ENCODE assay signal across 8 cellular contexts in the genomic region with DNA sequence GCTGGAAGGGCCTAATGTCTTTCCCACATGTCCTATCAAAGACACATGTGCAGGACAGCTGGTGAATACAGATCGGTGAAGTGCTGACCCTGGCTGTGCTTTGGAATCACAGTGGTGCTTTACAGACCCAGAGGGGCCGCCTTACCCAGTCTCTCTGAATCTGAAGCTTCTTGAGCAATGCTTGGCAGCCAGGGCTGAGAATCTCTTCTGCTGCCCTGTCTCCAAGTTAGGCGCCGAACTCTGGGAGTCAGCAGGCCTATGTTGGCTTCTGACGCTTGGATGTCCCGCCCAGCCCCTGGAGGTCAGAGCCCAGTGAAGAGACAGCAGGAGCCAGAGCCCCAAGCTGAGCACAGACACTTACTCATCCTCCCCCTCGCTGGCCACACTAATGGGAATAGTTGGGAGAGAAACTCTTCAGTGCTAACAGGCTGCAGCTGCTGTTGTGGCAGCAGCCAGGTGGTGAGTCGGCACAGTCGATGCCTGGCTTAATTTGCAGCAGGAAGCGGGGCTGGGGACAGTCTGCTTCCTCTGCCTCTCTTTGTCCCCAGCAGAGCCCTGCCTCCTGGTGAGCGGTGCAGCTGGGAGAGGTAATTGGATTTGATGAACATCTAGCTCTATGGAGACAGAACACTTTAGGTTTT.
A peak's percentile ranks its signal among the peaks of the same experiment; 100 is the strongest.
DNase-seq lines count a peak whose midpoint lies in the region; ATAC-seq, FAIRE-seq and TF ChIP-seq lines count a peak whose summit lies in the region.

No MANE protein-coding gene starts in this region.

- peak overlapping the region; percentile 67 for H2BK120ac ChIP-seq in H1 (replicated peaks; ENCODE audit: low read depth, low read length)
- H2BK120ac ChIP-seq in neuronal stem cell (ENCODE audit: low read depth, low read length): no peak overlapping the region

- no peaks in the 10 kb centered on the region for H4K20me1 ChIP-seq in H1 (replicated peaks in 1 of 2; ENCODE audit: control insufficient read depth in 1 of 2, insufficient read depth in 2 of 2, low read length in 2 of 2)

- H3K36me3 ChIP-seq in H1 (ENCODE audit: control insufficient read depth in 2 of 4, insufficient read depth in 4 of 4, low read length in 3 of 4): no peaks in the 10 kb centered on the region
- H3K36me3 ChIP-seq in neuronal stem cell (replicated peaks in 1 of 2; ENCODE audit: control insufficient read depth in 2 of 2, insufficient read depth in 2 of 2, low read length in 2 of 2): no peaks in the 10 kb centered on the region

- H3K18ac ChIP-seq in H1 (ENCODE audit: extremely low read depth, low read length) (peak overlapping the region; percentile 78), neuronal stem cell (ENCODE audit: low read length) (no peak overlapping the region)

- DNase-seq in DMS53 (lab: John Stamatoyannopoulos, UW) (peak; percentile 75), NCI-H2171 treated with DMSO at 0.1 percent for 48 hours (lab: John Stamatoyannopoulos, UW) (peak; percentile 93), H1 (ENCODE audit: low read depth in 1 of 2, low spot score in 2 of 2) (peak in 1 of 2 experiments; percentile 62), neuronal stem cell (ENCODE audit: low spot score) (peak; percentile 42), CD1c-positive myeloid dendritic cell (ENCODE audit: extremely low spot score) (no peak)

- peak overlapping the region; percentile 61; the same call in 1 of the 2 replicates for H2AFZ ChIP-seq in H1 (ENCODE audit: low read length)
- peak overlapping the region; percentile 87 for H2AFZ ChIP-seq in neuronal stem cell (ENCODE audit: low read length)

- H2BK15ac ChIP-seq in H1 (ENCODE audit: low read length) (no peak overlapping the region; the same call in none of the 2 replicates), neuronal stem cell (ENCODE audit: low read length) (no peak overlapping the region)

- ATAC-seq in HG03097 (IDR thresholded peaks at IDR 0.05; ENCODE audit: low FRiP score, unreplicated experiment) (no peak), GM19035 (IDR thresholded peaks at IDR 0.05; ENCODE audit: unreplicated experiment) (no peak), HG02840 (IDR thresholded peaks at IDR 0.05; ENCODE audit: low FRiP score, unreplicated experiment) (no peak)

- no peak overlapping the region for H4K8ac ChIP-seq in H1 (ENCODE audit: extremely low read depth, insufficient read depth, low read length)
- no peak overlapping the region for H4K8ac ChIP-seq in neuronal stem cell (ENCODE audit: low read depth, low read length)

- H3K27me3 ChIP-seq in H1 (replicated peaks in 1 of 4; ENCODE audit: control insufficient read depth in 3 of 4, extremely low read depth in 1 of 4, insufficient read depth in 3 of 4, low read length in 3 of 4): no peaks in the 10 kb centered on the region; a peak in 1 of 7 replicates
- H3K27me3 ChIP-seq in neuronal stem cell (ENCODE audit: control insufficient read depth in 3 of 3, insufficient read depth in 3 of 3, low read depth in 1 of 3, low read length in 3 of 3): peaks cover 0 to 2% (median 0%) of the 10 kb centered on the region in 3 experiments

- H3K27ac ChIP-seq in H1 (ENCODE audit: low read depth, low read length) (peak overlapping the region; percentile 49; the same call in 1 of the 2 replicates), neuronal stem cell (replicated peaks; ENCODE audit: low read length) (peak overlapping the region; percentile 37)

- WGBS in H1 (ENCODE audit: extremely low coverage in 1 of 2, insufficient coverage in 1 of 2, insufficient read length in 1 of 2, insufficient replicate concordance in 2 of 2, low coverage in 1 of 2, low lambda C conversion rate in 2 of 2, missing lambda C conversion rate in 1 of 2), 2 experiments: 38% methylated on average over 11 of the region's 11 CpGs; no CpG with 5 or more reads in 1 of the 2 experiments
- no CpG with 5 or more reads among the region's 11 CpGs for WGBS in neuronal stem cell (ENCODE audit: extremely low coverage in 2 of 2, insufficient read length in 2 of 2, insufficient replicate concordance in 1 of 2), 2 donors

- TF ChIP-seq CTCF in H1 (IDR thresholded peaks at IDR 0.05; ENCODE audit: control extremely low read depth in 1 of 3, insufficient read depth in 1 of 3, low read depth in 1 of 3, low read length in 3 of 3): no peak

- H3K9me3 ChIP-seq in H1 (ENCODE audit: insufficient read depth in 2 of 2, low read depth in 1 of 2, low read length in 1 of 2): no peaks in the 10 kb centered on the region
- no peaks in the 10 kb centered on the region for H3K9me3 ChIP-seq in neuronal stem cell (replicated peaks in 1 of 2; ENCODE audit: control insufficient read depth in 2 of 2, insufficient read depth in 1 of 2, low read depth in 1 of 2, low read length in 2 of 2)

- TF ChIP-seq POLR2A in H1 (IDR thresholded peaks at IDR 0.05; ENCODE audit: control extremely low read depth in 1 of 2, low read depth in 2 of 2, low read length in 2 of 2): 0 out of 3 replicates have a peak, but pooled peaks of 1 of the 2 experiments have one; percentile 46

- FAIRE-seq in H1 (lab: Jason Lieb, UNC): no peak

- H4K91ac ChIP-seq in H1 (replicated peaks; ENCODE audit: insufficient read length, low read length) (peak overlapping the region; percentile 25), neuronal stem cell (ENCODE audit: low read depth, low read length, poor library complexity) (no peak overlapping the region)

- H3K23ac ChIP-seq in H1 (ENCODE audit: insufficient read length) (no peak overlapping the region), neuronal stem cell (ENCODE audit: low read depth, low read length, poor library complexity) (peak overlapping the region; percentile 25)

- no peaks in the 10 kb centered on the region for H3K79me2 ChIP-seq in H1 (ENCODE audit: control insufficient read depth in 1 of 2, insufficient read depth in 2 of 2, low read length in 2 of 2)

- H4K5ac ChIP-seq in H1 (ENCODE audit: insufficient read length, low read depth, low read length): peak overlapping the region; percentile 41

- peak in 1 of 2 experiments; percentile 71; a peak in 1 of 3 replicates for TF ChIP-seq EP300 in H1 (IDR thresholded peaks at IDR 0.05; ENCODE audit: borderline replicate concordance in 1 of 2, low read depth in 2 of 2, low read length in 2 of 2)

- no peaks in the 10 kb centered on the region for H3K79me1 ChIP-seq in H1 (ENCODE audit: low read depth, low read length)
- no peaks in the 10 kb centered on the region for H3K79me1 ChIP-seq in neuronal stem cell (ENCODE audit: low read depth, low read length)

- no peak overlapping the region for H3K56ac ChIP-seq in H1 (replicated peaks; ENCODE audit: insufficient read length, low read depth, low read length)

- CTCF ChIA-PET in H1 (lab: Charles Lee; ENCODE audit: partially characterized antibody): interaction anchor here (1.1 to 1.5 kb wide), 4 partner anchors 15 to 576 kb away, joined by 3 read pairs; no protein-coding TSS in a partner anchor

- H3K4me2 ChIP-seq in H1 (ENCODE audit: insufficient read depth in 1 of 2, low read depth in 2 of 2, low read length in 2 of 2): peak overlapping the region in 1 of 2 experiments; percentile 44; a peak in 3 of 4 replicates
- H3K4me2 ChIP-seq in neuronal stem cell (ENCODE audit: insufficient read depth, low read length, poor library complexity, severe bottlenecking): no peak overlapping the region

- peak overlapping the region; percentile 20; the same call in 1 of the 2 replicates for H2AK5ac ChIP-seq in H1 (ENCODE audit: low read depth, low read length)
- no peak overlapping the region for H2AK5ac ChIP-seq in neuronal stem cell (ENCODE audit: low read depth, low read length)

- H3K4me3 ChIP-seq in H1 (ENCODE audit: extremely low read depth in 1 of 4, insufficient read depth in 2 of 4, low read depth in 3 of 4, low read length in 4 of 4) (peak overlapping the region in 1 of 4 experiments; percentile 3; a peak in 1 of 8 replicates), neuronal stem cell (ENCODE audit: low read length in 2 of 2) (no peak overlapping the region)

- H2BK12ac ChIP-seq in H1 (ENCODE audit: low read depth, low read length) (peak overlapping the region; percentile 94), neuronal stem cell (ENCODE audit: low read length) (no peak overlapping the region)

- H2BK5ac ChIP-seq in H1 (ENCODE audit: low read depth, low read length): peak overlapping the region; percentile 89
- H2BK5ac ChIP-seq in neuronal stem cell (ENCODE audit: low read length): no peak overlapping the region

- peak; percentile 3 to 12; a peak in 1 of 4 replicates for TF ChIP-seq RAD21 in H1 (IDR thresholded peaks at IDR 0.05 in 1 of 2, conservative IDR thresholded peaks at IDR 0.05 in 1 of 2; ENCODE audit: low read depth in 2 of 2, low read length in 2 of 2)

- no peak overlapping the region for H3K14ac ChIP-seq in H1 (ENCODE audit: insufficient read length)
- no peak overlapping the region for H3K14ac ChIP-seq in neuronal stem cell (ENCODE audit: low read length)

- H3K4me1 ChIP-seq in H1 (replicated peaks in 1 of 4; ENCODE audit: control insufficient read depth in 3 of 4, insufficient read depth in 4 of 4, low read length in 3 of 4): peaks cover 20 to 33% (median 26%) of the 10 kb centered on the region in 4 experiments
- H3K4me1 ChIP-seq in neuronal stem cell (ENCODE audit: control insufficient read depth in 2 of 2, insufficient read depth in 1 of 2, low read depth in 1 of 2, low read length in 2 of 2): peaks cover 18 to 20% of the 10 kb centered on the region in 2 donors

- POLR2A ChIA-PET in H1 (lab: Charles Lee; ENCODE audit: partially characterized antibody): interaction anchor here (0.6 to 0.7 kb wide), 4 partner anchors 458 to 1999 kb away, joined by 3 to 4 read pairs (median 4); no protein-coding TSS in a partner anchor

- H3K4ac ChIP-seq in H1 (replicated peaks; ENCODE audit: insufficient read length, low read depth, low read length) (no peak overlapping the region), neuronal stem cell (ENCODE audit: low read length) (no peak overlapping the region)

- H3K9ac ChIP-seq in H1 (replicated peaks in 1 of 4; ENCODE audit: extremely low read depth in 1 of 4, low read depth in 3 of 4, low read length in 3 of 4) (peak overlapping the region in 1 of 4 experiments; percentile 27; a peak in 1 of 7 replicates), neuronal stem cell (ENCODE audit: low read depth, low read length, poor library complexity) (no peak overlapping the region)

- H3K23me2 ChIP-seq in H1 (ENCODE audit: low read depth, low read length): no peaks in the 10 kb centered on the region

- peak overlapping the region; percentile 16; the same call in 1 of the 2 replicates for H2BK20ac ChIP-seq in H1 (ENCODE audit: low read length)

TF ChIP-seq in H1, 55 proteins besides CTCF, POLR2A, EP300 and RAD21 (continues in another document):
- TF ChIP-seq E2F6 (IDR thresholded peaks at IDR 0.05): peak; percentile 77
- TF ChIP-seq TAF1 (IDR thresholded peaks at IDR 0.05; ENCODE audit: low read depth, low read length): peak; percentile 63; the same call in 1 of the 2 replicates
- TF ChIP-seq CREB1 (IDR thresholded peaks at IDR 0.05): 0 out of 2 replicates have a peak, but pooled peaks have one; percentile 25
- TF ChIP-seq CHD2 (IDR thresholded peaks at IDR 0.05; ENCODE audit: low read length): no peak
- TF ChIP-seq SP2 (IDR thresholded peaks at IDR 0.05; ENCODE audit: low read length): no peak
